11 cellular contexts compared by ENCODE assay signal in genomic region chr3:72082776-72083477, GRCh38.
DNase-seq lines count a peak whose midpoint lies in the region; ATAC-seq and TF ChIP-seq lines count a peak whose summit lies in the region.
"Had no signal": no experiment of that assay in that cellular context is flagged by ENCODE, and none has a peak within 500 bp of the region (broad histone marks: within the 10 kb centered on the region; RNA-seq: fewer than 3 reads in every experiment).

No MANE protein-coding gene starts in this region.

- TF ChIP-seq CTCF in OCI-LY7 (conservative IDR thresholded peaks at IDR 0.05; ENCODE audit: low read length), result no peak
- no peak for TF ChIP-seq CTCF in heart right ventricle (IDR thresholded peaks at IDR 0.05)

- peaks cover 34% of the 10 kb centered on the region for H3K27me3 Mint-ChIP-seq in stimulated activated memory B cell treated with anti-CD40 and anti-IgM and Interleukin-4, amounts not matched to agents 10 μg/mL and 1 μg/mL and 100 μg/mL, for 72 hours

- no peaks in the 10 kb centered on the region for H3K79me2 ChIP-seq in OCI-LY7 (ENCODE audit: insufficient read depth, low read depth, low read length)

- intact Hi-C loops in OCI-LY7 (cut with micrococcal nuclease; ENCODE audit: unreplicated experiment) (no loop called here), cardiac septum (cut with DNase I) (no loop called here), heart right ventricle (cut with DNase I) (no loop called here)

- H3K36me3 ChIP-seq in OCI-LY7 (ENCODE audit: insufficient read depth, low read length), result no peaks in the 10 kb centered on the region
- H3K36me3 ChIP-seq in heart right ventricle, result no peaks in the 10 kb centered on the region
- H3K36me3 ChIP-seq: WERI-Rb-1 had no signal

- no peaks in the 10 kb centered on the region for H3K27me3 ChIP-seq in heart right ventricle

- no peaks in the 10 kb centered on the region for H3K9me2 ChIP-seq in OCI-LY7 (ENCODE audit: insufficient read depth, low read length)

- DNase-seq in OCI-LY7 (ENCODE audit: low spot score) (peak; percentile 40), DMS153 treated with DMSO at 0.1 percent for 48 hours (lab: John Stamatoyannopoulos, UW; ENCODE audit: unreplicated experiment) (no peak), HK-2 (ENCODE audit: unreplicated experiment) (no peak), cardiac septum (ENCODE audit: low spot score) (no peak), heart right ventricle (no peak)
- DNase-seq: activated T-cell treated with anti-CD3 and anti-CD28 coated beads, Interleukin-2, amount 50 U/mL, for 48 hours; NCI-H2171; WERI-Rb-1 had no signal

- H3K4me3 Mint-ChIP-seq in stimulated activated memory B cell treated with anti-CD40 and anti-IgM and Interleukin-4, amounts not matched to agents 10 μg/mL and 1 μg/mL and 100 μg/mL, for 72 hours, result no peak overlapping the region

- POLR2A ChIA-PET in OCI-LY7 (lab: Charles Lee), result interaction anchor here (0.7 to 5.8 kb wide), 9 partner anchors 9 to 100 kb away, joined by 3 to 40 read pairs (median 4); no protein-coding TSS in a partner anchor

- CTCF ChIA-PET in OCI-LY7 (lab: Charles Lee; ENCODE audit: unreplicated experiment), result interaction anchor here (1.5 kb wide), 1 partner anchor 10 kb away, joined by 5 read pairs; no protein-coding TSS in a partner anchor

- H2AFZ ChIP-seq in OCI-LY7 (ENCODE audit: low read length), result peak overlapping the region; percentile 57

- no peaks in the 10 kb centered on the region for H4K20me1 ChIP-seq in OCI-LY7 (ENCODE audit: insufficient read depth, low read length)

- no peaks in the 10 kb centered on the region for H3K36me3 Mint-ChIP-seq in stimulated activated memory B cell treated with anti-CD40 and anti-IgM and Interleukin-4, amounts not matched to agents 10 μg/mL and 1 μg/mL and 100 μg/mL, for 72 hours

- peaks cover 63% of the 10 kb centered on the region for H3K4me1 Mint-ChIP-seq in stimulated activated memory B cell treated with anti-CD40 and anti-IgM and Interleukin-4, amounts not matched to agents 10 μg/mL and 1 μg/mL and 100 μg/mL, for 72 hours

- H3K9me3 Mint-ChIP-seq in stimulated activated memory B cell treated with anti-CD40 and anti-IgM and Interleukin-4, amounts not matched to agents 10 μg/mL and 1 μg/mL and 100 μg/mL, for 72 hours, result no peaks in the 10 kb centered on the region

- 76% methylated on average over 10 of the region's 10 CpGs for WGBS in heart right ventricle, 2 donors

- ATAC-seq in GM18868 (IDR thresholded peaks at IDR 0.05; ENCODE audit: unreplicated experiment) (peak; percentile 19), HG02938 (IDR thresholded peaks at IDR 0.05; ENCODE audit: unreplicated experiment) (peak; percentile 25), heart right ventricle (no peak)
- no peak for ATAC-seq in stimulated activated memory B cell treated with anti-CD40 and anti-IgM and Interleukin-4, amounts not matched to agents 10 μg/mL and 1 μg/mL and 100 μg/mL, for 72 hours

- H3K4me1 ChIP-seq in OCI-LY7 (ENCODE audit: insufficient read depth, low read length, poor library complexity, severe bottlenecking) (peaks cover 96% of the 10 kb centered on the region), heart right ventricle (peaks cover 0 to 58% (median 0%) of the 10 kb centered on the region in 9 donors)

- H3K9me3 ChIP-seq in OCI-LY7 (ENCODE audit: low read length), result no peaks in the 10 kb centered on the region
- H3K9me3 ChIP-seq in heart right ventricle, result no peaks in the 10 kb centered on the region

- H3K4me2 ChIP-seq in OCI-LY7 (ENCODE audit: low read length), result peak overlapping the region; percentile 71

- H3K4me3 ChIP-seq in OCI-LY7 (ENCODE audit: low read depth, low read length, poor library complexity, severe bottlenecking) (peak overlapping the region; percentile 12), heart right ventricle (no peak overlapping the region)

- no TSS peak for BruUV-seq in OCI-LY7 (replicated peaks; lab: Mats Ljungman, UMichigan)

- H3K27ac ChIP-seq in OCI-LY7 (ENCODE audit: low read depth, low read length, poor library complexity, severe bottlenecking), result peak overlapping the region; percentile 65
- peak overlapping the region in 2 of 10 donors; percentile 51 to 86 for H3K27ac ChIP-seq in heart right ventricle
- H3K27ac ChIP-seq: WERI-Rb-1 had no signal

- H3K27ac Mint-ChIP-seq in stimulated activated memory B cell treated with anti-CD40 and anti-IgM and Interleukin-4, amounts not matched to agents 10 μg/mL and 1 μg/mL and 100 μg/mL, for 72 hours, result peak overlapping the region; percentile 30

Comparison
In these comparisons a context has a peak if more than half of its experiments do, and no peak if none do; other contexts are left out.
1. ATAC-seq: peak in GM18868 (single experiment) and HG02938 (single experiment); none in stimulated activated memory B cell treated with anti-CD40 and anti-IgM and Interleukin-4, amounts not matched to agents 10 μg/mL and 1 μg/mL and 100 μg/mL, for 72 hours (single experiment) and heart right ventricle (0 of 8).